ENCODE assay signal across 8 cellular contexts in genomic region chr12:6613776-6614512, GRCh38. TPM values are rescaled to one million over a fixed set of nuclear protein-coding genes. Genes with fewer than 3 reads are reported as not detected.
DNase-seq lines count a peak whose midpoint lies in the region; ATAC-seq and TF ChIP-seq lines count a peak whose summit lies in the region.

No MANE protein-coding gene starts in this region.

- POLR2A ChIA-PET in naive thymus-derived CD8-positive, alpha-beta T cell (lab: Charles Lee): interaction anchor here (0.5 to 4.1 kb wide), 13 partner anchors 10 to 331 kb away, joined by 3 to 41 read pairs (median 8); partner anchors contain the start of genes C12orf57, LPAR5, NOP2 and RNU7-1

- H3K4me3 Mint-ChIP-seq in naive thymus-derived CD8-positive, alpha-beta T cell: peak overlapping the region in 8 of 10 donors; percentile 9 to 81 (median 63)

- H3K9me3 ChIP-seq in HUES64 (ENCODE audit: insufficient read depth, low read depth, low read length): no peaks in the 10 kb centered on the region
- no peaks in the 10 kb centered on the region for H3K9me3 ChIP-seq in vagina

- H3K27ac ChIP-seq in HUES64 (ENCODE audit: low read depth, low read length): peak overlapping the region; percentile 72
- H3K27ac ChIP-seq in foreskin keratinocyte: peak overlapping the region; percentile 5
- peak overlapping the region; percentile 94 for H3K27ac ChIP-seq in vagina

- 5% methylated on average over 20 of the region's 21 CpGs for WGBS in HUES64

- H3K36me3 ChIP-seq in HUES64 (ENCODE audit: insufficient read depth, low read length) (no peaks in the 10 kb centered on the region), vagina (no peaks in the 10 kb centered on the region)

- no peak for TF ChIP-seq CTCF in foreskin keratinocyte (conservative IDR thresholded peaks at IDR 0.05)
- TF ChIP-seq CTCF in vagina (IDR thresholded peaks at IDR 0.05): no peak

- no peaks in the 10 kb centered on the region for H3K9me3 Mint-ChIP-seq in activated naive CD4-positive, alpha-beta T cell treated with anti-CD3 and anti-CD28 coated beads, Interleukin-2, amount 50 U/mL, for 72 hours
- no peaks in the 10 kb centered on the region for H3K9me3 Mint-ChIP-seq in naive thymus-derived CD8-positive, alpha-beta T cell

- DNase-seq in DMS153 treated with DMSO at 0.1 percent for 48 hours (lab: John Stamatoyannopoulos, UW; ENCODE audit: unreplicated experiment) (peak; percentile 99), NOMO-1 treated with DMSO at 0.1 percent for 48 hours (lab: John Stamatoyannopoulos, UW; ENCODE audit: unreplicated experiment) (peak; percentile 99), foreskin keratinocyte (peak; percentile 30 to 74), vagina (ENCODE audit: extremely low spot score in 2 of 2) (peak in 1 of 2 donors; percentile 98)
- no peak for DNase-seq in activated naive CD4-positive, alpha-beta T cell treated with anti-CD3 and anti-CD28 coated beads, Interleukin-2, amount 50 U/mL, for 72 hours (ENCODE audit: low spot score in 2 of 2)
- peak in 8 of 10 donors; percentile 33 to 81 (median 51) for DNase-seq in naive thymus-derived CD8-positive, alpha-beta T cell

- H3K4me3 ChIP-seq in HUES64 (ENCODE audit: low read length): 0 out of 2 replicates have a peak overlapping the region, but pooled peaks have one; percentile 5
- H3K4me3 ChIP-seq in vagina: no peak overlapping the region

- TF ChIP-seq POLR2A in vagina (IDR thresholded peaks at IDR 0.05): no peak

- peak; percentile 15 to 19 for ATAC-seq in activated naive CD4-positive, alpha-beta T cell treated with anti-CD3 and anti-CD28 coated beads, Interleukin-2, amount 50 U/mL, for 72 hours
- ATAC-seq in foreskin keratinocyte: peak; percentile 69
- ATAC-seq in naive thymus-derived CD8-positive, alpha-beta T cell: peak; percentile 24 to 45
- ATAC-seq in HG03520 (IDR thresholded peaks at IDR 0.05; ENCODE audit: unreplicated experiment): no peak

- H3K9ac ChIP-seq in HUES64 (ENCODE audit: low read depth, low read length): peak overlapping the region; percentile 43

- no peaks in the 10 kb centered on the region for H3K27me3 ChIP-seq in HUES64 (ENCODE audit: insufficient read depth, low read length)
- no peaks in the 10 kb centered on the region for H3K27me3 ChIP-seq in foreskin keratinocyte
- H3K27me3 ChIP-seq in vagina: no peaks in the 10 kb centered on the region

- H3K4me1 ChIP-seq in HUES64 (ENCODE audit: insufficient read depth, low read length): peaks cover 32% of the 10 kb centered on the region
- H3K4me1 ChIP-seq in foreskin keratinocyte: peaks cover 13% of the 10 kb centered on the region
- peaks cover 33% of the 10 kb centered on the region for H3K4me1 ChIP-seq in vagina

- no peaks in the 10 kb centered on the region for H3K36me3 Mint-ChIP-seq in activated naive CD4-positive, alpha-beta T cell treated with anti-CD3 and anti-CD28 coated beads, Interleukin-2, amount 50 U/mL, for 72 hours
- H3K36me3 Mint-ChIP-seq in naive thymus-derived CD8-positive, alpha-beta T cell: peaks cover 0 to 6% (median 0%) of the 10 kb centered on the region in 3 donors

- no peak overlapping the region for H3K27ac Mint-ChIP-seq in activated naive CD4-positive, alpha-beta T cell treated with anti-CD3 and anti-CD28 coated beads, Interleukin-2, amount 50 U/mL, for 72 hours
- H3K27ac Mint-ChIP-seq in naive thymus-derived CD8-positive, alpha-beta T cell: peak overlapping the region; percentile 54 to 97 (median 88)

- intact Hi-C loops in vagina (cut with DNase I): no loop called here

- H3K27me3 Mint-ChIP-seq in naive thymus-derived CD8-positive, alpha-beta T cell: no peaks in the 10 kb centered on the region

- peaks cover 36 to 65% (median 61%) of the 10 kb centered on the region in 4 donors for H3K4me1 Mint-ChIP-seq in naive thymus-derived CD8-positive, alpha-beta T cell

RNA-seq across cellular contexts. Expression of gene CHD4, which starts 6.8 kb away (rescaled TPM):
- polyA plus RNA-seq in HUES64 (2013, experiment 1 of 2): 181 TPM
- polyA plus RNA-seq in HUES64 (2013, experiment 2 of 2): 207 TPM
- total RNA-seq in activated naive CD4-positive, alpha-beta T cell treated with anti-CD3 and anti-CD28 coated beads, Interleukin-2, amount 50 U/mL, for 72 hours: 100 to 1,000 TPM; 288 to 307 TPM
- total RNA-seq in foreskin keratinocyte (156 and 174 TPM in 2 replicates), vagina (152 TPM)
- polyA plus RNA-seq in foreskin keratinocyte: 90.9 and 98.5 TPM in 2 replicates
- total RNA-seq in naive thymus-derived CD8-positive, alpha-beta T cell: 100 to 1,000 TPM; 296 to 308 TPM
- polyA plus RNA-seq in naive thymus-derived CD8-positive, alpha-beta T cell: 10 to 100 TPM; 31.4 to 57.3 (median 56.9) TPM

RNA-seq across cellular contexts. Expression of gene LPAR5, which starts 21.8 kb away (rescaled TPM):
- polyA plus RNA-seq in HUES64 (2013, experiment 1 of 2): 0.30 TPM
- 0.51 TPM for polyA plus RNA-seq in HUES64 (2013, experiment 2 of 2)
- 1 to 10 TPM; 2.8 to 5.1 TPM for total RNA-seq in activated naive CD4-positive, alpha-beta T cell treated with anti-CD3 and anti-CD28 coated beads, Interleukin-2, amount 50 U/mL, for 72 hours
- total RNA-seq in foreskin keratinocyte: 9.8 and 13.4 TPM in 2 replicates
- polyA plus RNA-seq in foreskin keratinocyte: 12.8 and 14.4 TPM in 2 replicates
- 10 to 100 TPM; 16.6 to 18.9 TPM for total RNA-seq in naive thymus-derived CD8-positive, alpha-beta T cell
- polyA plus RNA-seq in naive thymus-derived CD8-positive, alpha-beta T cell: 10 to 100 TPM in 2 of 3 donors, 1 to 10 TPM in 1; 7.9 to 14.2 (median 12.2) TPM
- total RNA-seq in vagina: 7.4 TPM

RNA-seq across cellular contexts. Expression of gene ACRBP, which starts 33.3 kb away (rescaled TPM):
- polyA plus RNA-seq in HUES64 (2013, experiment 1 of 2): 0.60 TPM
- polyA plus RNA-seq in HUES64 (2013, experiment 2 of 2): 1.1 TPM
- 1 to 10 TPM; 2.1 to 2.8 TPM for total RNA-seq in activated naive CD4-positive, alpha-beta T cell treated with anti-CD3 and anti-CD28 coated beads, Interleukin-2, amount 50 U/mL, for 72 hours
- total RNA-seq in foreskin keratinocyte: 0.07 TPM in 1 of 2 replicates, not detected in the other
- polyA plus RNA-seq in foreskin keratinocyte: 0.09 and 0.11 TPM in 2 replicates
- total RNA-seq in naive thymus-derived CD8-positive, alpha-beta T cell: 10 to 100 TPM; 13.8 to 14.3 TPM
- under 1 TPM in 2 of 3 donors, not detected in 1; 0.43 to 0.50 TPM for polyA plus RNA-seq in naive thymus-derived CD8-positive, alpha-beta T cell
- 0.74 TPM for total RNA-seq in vagina

RNA-seq across cellular contexts. Expression of gene NOP2, which starts 45.9 kb away (rescaled TPM):
- polyA plus RNA-seq in HUES64 (2013, experiment 1 of 2): 61.9 TPM
- 59.0 TPM for polyA plus RNA-seq in HUES64 (2013, experiment 2 of 2)
- total RNA-seq in activated naive CD4-positive, alpha-beta T cell treated with anti-CD3 and anti-CD28 coated beads, Interleukin-2, amount 50 U/mL, for 72 hours: 10 to 100 TPM; 78.8 to 79.8 TPM
- total RNA-seq in foreskin keratinocyte: 64.2 and 65.6 TPM in 2 replicates
- polyA plus RNA-seq in foreskin keratinocyte: 46.8 and 61.1 TPM in 2 replicates
- 100 to 1,000 TPM in 1 of 2 experiments, 10 to 100 TPM in 1; 99.2 to 104 TPM for total RNA-seq in naive thymus-derived CD8-positive, alpha-beta T cell
- 10 to 100 TPM; 23.6 to 41.7 (median 24.7) TPM for polyA plus RNA-seq in naive thymus-derived CD8-positive, alpha-beta T cell
- 43.0 TPM for total RNA-seq in vagina

RNA-seq across cellular contexts. Expression of gene ING4, which starts 49.0 kb away (rescaled TPM):
- polyA plus RNA-seq in HUES64 (2013, experiment 1 of 2): 16.4 TPM
- polyA plus RNA-seq in HUES64 (2013, experiment 2 of 2): 18.1 TPM
- total RNA-seq in activated naive CD4-positive, alpha-beta T cell treated with anti-CD3 and anti-CD28 coated beads, Interleukin-2, amount 50 U/mL, for 72 hours: 10 to 100 TPM; 18.1 to 24.3 TPM
- 9.9 and 16.2 TPM in 2 replicates for total RNA-seq in foreskin keratinocyte
- 13.7 and 20.2 TPM in 2 replicates for polyA plus RNA-seq in foreskin keratinocyte
- 10 to 100 TPM; 81.2 to 90.6 TPM for total RNA-seq in naive thymus-derived CD8-positive, alpha-beta T cell
- polyA plus RNA-seq in naive thymus-derived CD8-positive, alpha-beta T cell: 10 to 100 TPM; 89.5 to 99.6 (median 90.6) TPM
- total RNA-seq in vagina: 45.7 TPM

Comparison
In these comparisons a context has a peak if more than half of its experiments do, and no peak if none do; other contexts are left out.
1. DNase-seq: peak in DMS153 treated with DMSO at 0.1 percent for 48 hours (single experiment), NOMO-1 treated with DMSO at 0.1 percent for 48 hours (single experiment), foreskin keratinocyte (2 of 2) and naive thymus-derived CD8-positive, alpha-beta T cell (8 of 10); none in activated naive CD4-positive, alpha-beta T cell treated with anti-CD3 and anti-CD28 coated beads, Interleukin-2, amount 50 U/mL, for 72 hours (0 of 2).
2. H3K27ac ChIP-seq: peak in every context shown above with its lines; median percentile 94 in vagina; 72 in HUES64; 5 in foreskin keratinocyte.
3. H3K27ac Mint-ChIP-seq: peak in naive thymus-derived CD8-positive, alpha-beta T cell (10 of 10); none in activated naive CD4-positive, alpha-beta T cell treated with anti-CD3 and anti-CD28 coated beads, Interleukin-2, amount 50 U/mL, for 72 hours (0 of 2).